In the genomic region with DNA sequence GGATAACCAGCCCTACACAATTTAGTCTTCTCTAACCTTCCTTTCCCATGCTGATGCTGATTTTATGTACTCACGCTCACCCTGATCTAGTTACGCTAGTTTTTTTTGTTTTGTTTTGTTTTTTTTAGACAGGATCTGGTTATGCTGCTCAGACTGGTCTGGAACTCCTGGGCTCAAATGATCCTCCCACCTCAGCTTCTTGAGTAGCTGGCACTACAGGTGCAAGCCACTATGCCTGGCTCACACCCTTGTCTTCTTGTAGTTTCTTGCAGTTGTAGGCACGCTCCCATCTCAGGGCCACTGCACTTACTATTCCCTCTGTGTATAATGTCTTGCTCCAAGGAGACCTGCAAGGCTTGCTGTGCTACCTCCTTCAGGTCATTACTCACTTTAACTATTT, we compare ENCODE assay signal across 16 cellular contexts. TPM values are rescaled to one million over a fixed set of nuclear protein-coding genes. Genes with fewer than 3 reads are reported as not detected.
DNase-seq lines count a peak whose midpoint lies in the region; ATAC-seq and TF ChIP-seq lines count a peak whose summit lies in the region.
"Had no signal": no experiment of that assay in that cellular context is flagged by ENCODE, and none has a peak within 500 bp of the region (broad histone marks: within the 10 kb centered on the region; RNA-seq: fewer than 3 reads in every experiment).

No MANE protein-coding gene starts in this region.

- H3K9me3 Mint-ChIP-seq in Calu3 (ENCODE audit: low read depth, unreplicated experiment): no peaks in the 10 kb centered on the region
- H3K9me3 Mint-ChIP-seq in dendritic cell treated with granulocyte-macrophage colony-stimulating factor and Interleukin-4, amounts not matched to agents 40 ng/mL and 50 ng/mL, for 4 days: no peaks in the 10 kb centered on the region

- no TSS peak for BruUV-seq in Calu3 (replicated peaks; lab: Mats Ljungman, UMichigan)

- TF ChIP-seq CTCF in Calu3 (IDR thresholded peaks at IDR 0.05; ENCODE audit: unreplicated experiment): no peak

- peaks cover 100% of the 10 kb centered on the region for H3K79me2 ChIP-seq in Karpas-422 (ENCODE audit: low read length)

- peak overlapping the region; percentile 45 for H3K27ac Mint-ChIP-seq in Calu3 (ENCODE audit: unreplicated experiment)
- peak overlapping the region; percentile 88 for H3K27ac Mint-ChIP-seq in dendritic cell treated with granulocyte-macrophage colony-stimulating factor and Interleukin-4, amounts not matched to agents 40 ng/mL and 50 ng/mL, for 4 days

- DNase-seq in Calu3: no peak
- DNase-seq in Karpas-422: no peak
- DNase-seq in GM03348 (ENCODE audit: low spot score): no peak
- DNase-seq: amygdala; colonic mucosa; GDM1; NCI-H1092 treated with DMSO at 0.1 percent for 48 hours; NCI-H446; stimulated activated CD4-positive, alpha-beta T cell treated with anti-CD3 and anti-CD28 coated beads, Interleukin-4, amount 100 ng/mL, for 1 hour; stimulated activated naive CD4-positive, alpha-beta T cell treated with Interleukin-2 at 50 U/mL for 16 hours had no signal

- peaks cover 51% of the 10 kb centered on the region for H3K4me1 Mint-ChIP-seq in Calu3 (ENCODE audit: low read depth, unreplicated experiment)
- H3K4me1 Mint-ChIP-seq in dendritic cell treated with granulocyte-macrophage colony-stimulating factor and Interleukin-4, amounts not matched to agents 40 ng/mL and 50 ng/mL, for 4 days (ENCODE audit: low read depth): peaks cover 54% of the 10 kb centered on the region

- no peaks in the 10 kb centered on the region for H3K27me3 Mint-ChIP-seq in Calu3 (ENCODE audit: unreplicated experiment)
- no peaks in the 10 kb centered on the region for H3K27me3 Mint-ChIP-seq in dendritic cell treated with granulocyte-macrophage colony-stimulating factor and Interleukin-4, amounts not matched to agents 40 ng/mL and 50 ng/mL, for 4 days

- peak overlapping the region; percentile 17 for H3K4me2 ChIP-seq in Karpas-422 (ENCODE audit: low read depth, low read length, poor library complexity, severe bottlenecking)

- intact Hi-C loops in Calu3 (cut with micrococcal nuclease; ENCODE audit: unreplicated experiment): loop anchor here (2.0 kb wide), 1 partner anchor 13 kb away; no protein-coding TSS in a partner anchor
- intact Hi-C loops in dendritic cell treated with granulocyte-macrophage colony-stimulating factor and Interleukin-4, amounts not matched to agents 40 ng/mL and 50 ng/mL, for 4 days (cut with micrococcal nuclease): loop anchor here (1.0 kb wide), 1 partner anchor 89 kb away; no protein-coding TSS in a partner anchor

- H3K9ac ChIP-seq in Karpas-422 (ENCODE audit: low read length) (no peak overlapping the region), skeletal muscle tissue (ENCODE audit: low read depth in 1 of 3, low read length in 3 of 3) (no peak overlapping the region)

- no peak for ATAC-seq in HG03108 (IDR thresholded peaks at IDR 0.05; ENCODE audit: unreplicated experiment)
- no peak for ATAC-seq in HG03135 (IDR thresholded peaks at IDR 0.05; ENCODE audit: unreplicated experiment)
- ATAC-seq in HG03159 (IDR thresholded peaks at IDR 0.05; ENCODE audit: unreplicated experiment): no peak

- H2AFZ ChIP-seq in Karpas-422 (ENCODE audit: low read length): no peak overlapping the region

- H3K9me3 ChIP-seq in Karpas-422 (ENCODE audit: low read length): no peaks in the 10 kb centered on the region
- H3K9me3 ChIP-seq in skeletal muscle tissue (ENCODE audit: control insufficient read depth in 3 of 3, low read length in 3 of 3): no peaks in the 10 kb centered on the region
- H3K9me3 ChIP-seq: colonic mucosa had no signal

- H4K20me1 ChIP-seq in Karpas-422 (ENCODE audit: insufficient read depth, low read depth, low read length): peaks cover 16% of the 10 kb centered on the region; the same call in 1 of the 2 replicates

- H3K9me2 ChIP-seq in Karpas-422 (replicated peaks; ENCODE audit: insufficient read depth, low read length): no peaks in the 10 kb centered on the region

- H3K27ac ChIP-seq in Karpas-422 (ENCODE audit: low read length) (peak overlapping the region; percentile 95), skeletal muscle tissue (ENCODE audit: low read depth, low read length) (peak overlapping the region; percentile 43)
- H3K27ac ChIP-seq: C4-2B, colonic mucosa had no signal

- CTCF ChIA-PET in Calu3 (lab: Charles Lee): interaction anchor here (0.5 to 1.1 kb wide), 3 partner anchors 19 to 174 kb away, joined by 3 to 4 read pairs (median 3); no protein-coding TSS in a partner anchor

- no peak overlapping the region for H3K4me3 ChIP-seq in Karpas-422 (ENCODE audit: low read length)
- no peak overlapping the region for H3K4me3 ChIP-seq in skeletal muscle tissue (ENCODE audit: low read length in 3 of 3)
- H3K4me3 ChIP-seq: colonic mucosa had no signal

- peak overlapping the region; percentile 16 for H3K4me3 Mint-ChIP-seq in Calu3 (ENCODE audit: low read depth, unreplicated experiment)
- H3K4me3 Mint-ChIP-seq in dendritic cell treated with granulocyte-macrophage colony-stimulating factor and Interleukin-4, amounts not matched to agents 40 ng/mL and 50 ng/mL, for 4 days: peak overlapping the region; percentile 67

- H3K36me3 Mint-ChIP-seq in Calu3 (ENCODE audit: insufficient read depth, unreplicated experiment): peaks cover 18% of the 10 kb centered on the region
- no peaks in the 10 kb centered on the region for H3K36me3 Mint-ChIP-seq in dendritic cell treated with granulocyte-macrophage colony-stimulating factor and Interleukin-4, amounts not matched to agents 40 ng/mL and 50 ng/mL, for 4 days (ENCODE audit: low read depth)

- peaks cover 87% of the 10 kb centered on the region for H3K36me3 ChIP-seq in Karpas-422 (ENCODE audit: insufficient read depth, low read length)
- H3K36me3 ChIP-seq in skeletal muscle tissue (ENCODE audit: control insufficient read depth in 3 of 3, insufficient read depth in 3 of 3, low read length in 3 of 3): no peaks in the 10 kb centered on the region
- H3K36me3 ChIP-seq: colonic mucosa had no signal

- peaks cover 99% of the 10 kb centered on the region for H3K4me1 ChIP-seq in Karpas-422 (ENCODE audit: low read length)
- H3K4me1 ChIP-seq in skeletal muscle tissue (ENCODE audit: control insufficient read depth in 3 of 3, insufficient read depth in 3 of 3, low read length in 3 of 3): peaks cover 0 to 17% (median 0%) of the 10 kb centered on the region in 3 donors

- no peaks in the 10 kb centered on the region for H3K27me3 ChIP-seq in Karpas-422 (ENCODE audit: low read length)
- no peaks in the 10 kb centered on the region for H3K27me3 ChIP-seq in skeletal muscle tissue (ENCODE audit: control insufficient read depth in 3 of 3, insufficient read depth in 3 of 3, low read length in 3 of 3)
- H3K27me3 ChIP-seq: colonic mucosa had no signal

RNA-seq across cellular contexts. Expression of a gene that starts 6.2 kb away (rescaled TPM):
- 26.2 and 27.3 TPM in 2 replicates for total RNA-seq in Calu3 (2022)
- total RNA-seq in Karpas-422 (2014; rRNA removed; shearing (Covaris generic); ENCODE audit: low replicate concordance): 49.9 and 90.7 TPM in 2 replicates
- 24.0 TPM for total RNA-seq in skeletal muscle tissue
